1 cellular context compared by ENCODE assay signal in the genomic region with DNA sequence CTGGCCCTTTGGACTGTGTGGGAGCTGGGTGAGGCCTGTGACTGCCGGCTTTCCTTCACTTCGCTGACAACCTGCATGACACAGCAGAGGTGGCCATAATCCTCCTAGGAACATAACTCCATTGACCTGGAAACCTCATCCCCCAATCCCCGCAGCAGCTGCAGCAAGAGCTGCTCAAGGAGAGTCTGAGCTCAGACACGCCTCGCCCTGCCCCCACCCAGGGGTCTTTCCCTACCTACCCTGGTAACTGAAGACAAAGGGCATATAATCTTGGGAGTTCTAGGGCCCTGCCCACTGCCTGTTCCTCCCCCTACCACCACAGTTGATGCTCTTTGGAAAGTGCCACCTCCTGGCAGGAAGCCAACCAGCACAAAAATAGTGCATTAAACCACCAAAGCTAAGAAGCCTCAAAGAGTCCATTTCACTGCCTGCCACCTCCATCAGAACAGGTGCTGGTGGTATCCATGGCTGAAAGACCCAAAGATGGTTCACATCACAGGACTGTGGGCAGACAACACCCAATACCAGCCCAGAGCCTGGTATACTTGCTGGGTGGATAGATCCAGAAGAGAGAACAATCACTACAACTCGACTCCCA.
TF ChIP-seq lines count a peak whose summit lies in the region.

No MANE protein-coding gene starts in this region.

TF ChIP-seq in GM23338, 12 proteins besides CTCF, POLR2A, EP300 and RAD21:
- no peak for TF ChIP-seq POLR2AphosphoS5 (IDR thresholded peaks at IDR 0.05; ENCODE audit: low read depth)
- TF ChIP-seq, protein P1, sequence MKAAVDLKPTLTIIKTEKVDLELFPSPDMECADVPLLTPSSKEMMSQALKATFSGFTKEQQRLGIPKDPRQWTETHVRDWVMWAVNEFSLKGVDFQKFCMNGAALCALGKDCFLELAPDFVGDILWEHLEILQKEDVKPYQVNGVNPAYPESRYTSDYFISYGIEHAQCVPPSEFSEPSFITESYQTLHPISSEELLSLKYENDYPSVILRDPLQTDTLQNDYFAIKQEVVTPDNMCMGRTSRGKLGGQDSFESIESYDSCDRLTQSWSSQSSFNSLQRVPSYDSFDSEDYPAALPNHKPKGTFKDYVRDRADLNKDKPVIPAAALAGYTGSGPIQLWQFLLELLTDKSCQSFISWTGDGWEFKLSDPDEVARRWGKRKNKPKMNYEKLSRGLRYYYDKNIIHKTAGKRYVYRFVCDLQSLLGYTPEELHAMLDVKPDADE (IDR thresholded peaks at IDR 0.05) = no peak
- no peak for TF ChIP-seq JUNB (IDR thresholded peaks at IDR 0.05; ENCODE audit: unreplicated experiment)
- TF ChIP-seq STAT1 (IDR thresholded peaks at IDR 0.05; ENCODE audit: unreplicated experiment) = no peak
- no peak for TF ChIP-seq ZNF114 (CRISPR knock-in tag; IDR thresholded peaks at IDR 0.05)
- TF ChIP-seq, protein P2, sequence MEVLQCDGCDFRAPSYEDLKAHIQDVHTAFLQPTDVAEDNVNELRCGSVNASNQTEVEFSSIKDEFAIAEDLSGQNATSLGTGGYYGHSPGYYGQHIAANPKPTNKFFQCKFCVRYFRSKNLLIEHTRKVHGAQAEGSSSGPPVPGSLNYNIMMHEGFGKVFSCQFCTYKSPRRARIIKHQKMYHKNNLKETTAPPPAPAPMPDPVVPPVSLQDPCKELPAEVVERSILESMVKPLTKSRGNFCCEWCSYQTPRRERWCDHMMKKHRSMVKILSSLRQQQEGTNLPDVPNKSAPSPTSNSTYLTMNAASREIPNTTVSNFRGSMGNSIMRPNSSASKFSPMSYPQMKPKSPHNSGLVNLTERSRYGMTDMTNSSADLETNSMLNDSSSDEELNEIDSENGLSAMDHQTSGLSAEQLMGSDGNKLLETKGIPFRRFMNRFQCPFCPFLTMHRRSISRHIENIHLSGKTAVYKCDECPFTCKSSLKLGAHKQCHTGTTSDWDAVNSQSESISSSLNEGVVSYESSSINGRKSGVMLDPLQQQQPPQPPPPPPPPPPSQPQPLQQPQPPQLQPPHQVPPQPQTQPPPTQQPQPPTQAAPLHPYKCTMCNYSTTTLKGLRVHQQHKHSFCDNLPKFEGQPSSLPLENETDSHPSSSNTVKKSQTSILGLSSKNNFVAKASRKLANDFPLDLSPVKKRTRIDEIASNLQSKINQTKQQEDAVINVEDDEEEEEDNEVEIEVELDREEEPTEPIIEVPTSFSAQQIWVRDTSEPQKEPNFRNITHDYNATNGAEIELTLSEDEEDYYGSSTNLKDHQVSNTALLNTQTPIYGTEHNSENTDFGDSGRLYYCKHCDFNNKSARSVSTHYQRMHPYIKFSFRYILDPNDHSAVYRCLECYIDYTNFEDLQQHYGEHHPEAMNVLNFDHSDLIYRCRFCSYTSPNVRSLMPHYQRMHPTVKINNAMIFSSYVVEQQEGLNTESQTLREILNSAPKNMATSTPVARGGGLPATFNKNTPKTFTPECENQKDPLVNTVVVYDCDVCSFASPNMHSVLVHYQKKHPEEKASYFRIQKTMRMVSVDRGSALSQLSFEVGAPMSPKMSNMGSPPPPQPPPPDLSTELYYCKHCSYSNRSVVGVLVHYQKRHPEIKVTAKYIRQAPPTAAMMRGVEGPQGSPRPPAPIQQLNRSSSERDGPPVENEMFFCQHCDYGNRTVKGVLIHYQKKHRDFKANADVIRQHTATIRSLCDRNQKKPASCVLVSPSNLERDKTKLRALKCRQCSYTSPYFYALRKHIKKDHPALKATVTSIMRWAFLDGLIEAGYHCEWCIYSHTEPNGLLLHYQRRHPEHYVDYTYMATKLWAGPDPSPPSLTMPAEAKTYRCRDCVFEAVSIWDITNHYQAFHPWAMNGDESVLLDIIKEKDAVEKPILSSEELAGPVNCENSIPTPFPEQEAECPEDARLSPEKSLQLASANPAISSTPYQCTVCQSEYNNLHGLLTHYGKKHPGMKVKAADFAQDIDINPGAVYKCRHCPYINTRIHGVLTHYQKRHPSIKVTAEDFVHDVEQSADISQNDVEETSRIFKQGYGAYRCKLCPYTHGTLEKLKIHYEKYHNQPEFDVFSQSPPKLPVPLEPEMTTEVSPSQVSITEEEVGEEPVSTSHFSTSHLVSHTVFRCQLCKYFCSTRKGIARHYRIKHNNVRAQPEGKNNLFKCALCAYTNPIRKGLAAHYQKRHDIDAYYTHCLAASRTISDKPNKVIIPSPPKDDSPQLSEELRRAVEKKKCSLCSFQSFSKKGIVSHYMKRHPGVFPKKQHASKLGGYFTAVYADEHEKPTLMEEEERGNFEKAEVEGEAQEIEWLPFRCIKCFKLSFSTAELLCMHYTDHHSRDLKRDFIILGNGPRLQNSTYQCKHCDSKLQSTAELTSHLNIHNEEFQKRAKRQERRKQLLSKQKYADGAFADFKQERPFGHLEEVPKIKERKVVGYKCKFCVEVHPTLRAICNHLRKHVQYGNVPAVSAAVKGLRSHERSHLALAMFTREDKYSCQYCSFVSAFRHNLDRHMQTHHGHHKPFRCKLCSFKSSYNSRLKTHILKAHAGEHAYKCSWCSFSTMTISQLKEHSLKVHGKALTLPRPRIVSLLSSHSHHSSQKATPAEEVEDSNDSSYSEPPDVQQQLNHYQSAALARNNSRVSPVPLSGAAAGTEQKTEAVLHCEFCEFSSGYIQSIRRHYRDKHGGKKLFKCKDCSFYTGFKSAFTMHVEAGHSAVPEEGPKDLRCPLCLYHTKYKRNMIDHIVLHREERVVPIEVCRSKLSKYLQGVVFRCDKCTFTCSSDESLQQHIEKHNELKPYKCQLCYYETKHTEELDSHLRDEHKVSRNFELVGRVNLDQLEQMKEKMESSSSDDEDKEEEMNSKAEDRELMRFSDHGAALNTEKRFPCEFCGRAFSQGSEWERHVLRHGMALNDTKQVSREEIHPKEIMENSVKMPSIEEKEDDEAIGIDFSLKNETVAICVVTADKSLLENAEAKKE (CRISPR knock-in tag; IDR thresholded peaks at IDR 0.05) = no peak
- no peak for TF ChIP-seq EZH2 (IDR thresholded peaks at IDR 0.05; ENCODE audit: low read depth, unreplicated experiment)
- no peak for TF ChIP-seq ZNF331 (CRISPR knock-in tag; IDR thresholded peaks at IDR 0.05; ENCODE audit: low read depth)
- no peak for TF ChIP-seq CREB1 (CRISPR knock-in tag; IDR thresholded peaks at IDR 0.05; ENCODE audit: low read depth)
- no peak for TF ChIP-seq EZH2phosphoT487 (IDR thresholded peaks at IDR 0.05; ENCODE audit: unreplicated experiment)
- TF ChIP-seq, protein P3, sequence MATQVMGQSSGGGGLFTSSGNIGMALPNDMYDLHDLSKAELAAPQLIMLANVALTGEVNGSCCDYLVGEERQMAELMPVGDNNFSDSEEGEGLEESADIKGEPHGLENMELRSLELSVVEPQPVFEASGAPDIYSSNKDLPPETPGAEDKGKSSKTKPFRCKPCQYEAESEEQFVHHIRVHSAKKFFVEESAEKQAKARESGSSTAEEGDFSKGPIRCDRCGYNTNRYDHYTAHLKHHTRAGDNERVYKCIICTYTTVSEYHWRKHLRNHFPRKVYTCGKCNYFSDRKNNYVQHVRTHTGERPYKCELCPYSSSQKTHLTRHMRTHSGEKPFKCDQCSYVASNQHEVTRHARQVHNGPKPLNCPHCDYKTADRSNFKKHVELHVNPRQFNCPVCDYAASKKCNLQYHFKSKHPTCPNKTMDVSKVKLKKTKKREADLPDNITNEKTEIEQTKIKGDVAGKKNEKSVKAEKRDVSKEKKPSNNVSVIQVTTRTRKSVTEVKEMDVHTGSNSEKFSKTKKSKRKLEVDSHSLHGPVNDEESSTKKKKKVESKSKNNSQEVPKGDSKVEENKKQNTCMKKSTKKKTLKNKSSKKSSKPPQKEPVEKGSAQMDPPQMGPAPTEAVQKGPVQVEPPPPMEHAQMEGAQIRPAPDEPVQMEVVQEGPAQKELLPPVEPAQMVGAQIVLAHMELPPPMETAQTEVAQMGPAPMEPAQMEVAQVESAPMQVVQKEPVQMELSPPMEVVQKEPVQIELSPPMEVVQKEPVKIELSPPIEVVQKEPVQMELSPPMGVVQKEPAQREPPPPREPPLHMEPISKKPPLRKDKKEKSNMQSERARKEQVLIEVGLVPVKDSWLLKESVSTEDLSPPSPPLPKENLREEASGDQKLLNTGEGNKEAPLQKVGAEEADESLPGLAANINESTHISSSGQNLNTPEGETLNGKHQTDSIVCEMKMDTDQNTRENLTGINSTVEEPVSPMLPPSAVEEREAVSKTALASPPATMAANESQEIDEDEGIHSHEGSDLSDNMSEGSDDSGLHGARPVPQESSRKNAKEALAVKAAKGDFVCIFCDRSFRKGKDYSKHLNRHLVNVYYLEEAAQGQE (IDR thresholded peaks at IDR 0.05; ENCODE audit: unreplicated experiment) = no peak
- TF ChIP-seq NANOG (IDR thresholded peaks at IDR 0.05; ENCODE audit: borderline replicate concordance) = no peak
